ENCODE assay signal across 8 cellular contexts in genomic region chr7:55557666-55558188, GRCh38. TPM values are rescaled to one million over a fixed set of nuclear protein-coding genes. Genes with fewer than 3 reads are reported as not detected.
DNase-seq lines count a peak whose midpoint lies in the region; ATAC-seq and TF ChIP-seq lines count a peak whose summit lies in the region.

No MANE protein-coding gene starts in this region.

- DNase-seq in activated CD4-positive, alpha-beta T cell treated with anti-CD3 and anti-CD28 coated beads for 36 hours, result peak; percentile 61
- no peak for DNase-seq in activated CD4-positive, alpha-beta T cell treated with anti-CD3 and anti-CD28 coated beads, Interleukin-2, amount 10 ng/mL, durations not matched to agents 7 days and 5 days
- DNase-seq in NCI-H526 treated with DMSO at 0.1 percent for 48 hours (lab: John Stamatoyannopoulos, UW), result peak; percentile 78
- DNase-seq in progenitor cell of endocrine pancreas (ENCODE audit: low spot score, unreplicated experiment), result no peak
- DNase-seq in coronary artery (ENCODE audit: low spot score), result no peak
- DNase-seq in dorsolateral prefrontal cortex, result no peak
- DNase-seq in LoVo (ENCODE audit: low spot score), result no peak

- POLR2A ChIA-PET in activated CD4-positive, alpha-beta T cell treated with anti-CD3 and anti-CD28 coated beads for 36 hours (lab: Charles Lee), result interaction anchor here (1.0 to 1.8 kb wide), 2 partner anchors 12 to 24 kb away, joined by 4 to 5 read pairs; no protein-coding TSS in a partner anchor
- POLR2A ChIA-PET in activated CD4-positive, alpha-beta T cell treated with anti-CD3 and anti-CD28 coated beads, Interleukin-2, amount 10 ng/mL, durations not matched to agents 7 days and 5 days (lab: Charles Lee), result interaction anchor here (0.7 kb wide), 1 partner anchor 16 kb away, joined by 3 read pairs; no protein-coding TSS in a partner anchor

- no peaks in the 10 kb centered on the region for H3K27me3 Mint-ChIP-seq in activated CD4-positive, alpha-beta T cell treated with anti-CD3 and anti-CD28 coated beads for 36 hours
- no peaks in the 10 kb centered on the region for H3K27me3 Mint-ChIP-seq in activated CD4-positive, alpha-beta T cell treated with anti-CD3 and anti-CD28 coated beads, Interleukin-2, amount 10 ng/mL, durations not matched to agents 7 days and 5 days
- H3K27me3 Mint-ChIP-seq in progenitor cell of endocrine pancreas, result no peaks in the 10 kb centered on the region

- peak overlapping the region; percentile 22 for H3K4me3 Mint-ChIP-seq in activated CD4-positive, alpha-beta T cell treated with anti-CD3 and anti-CD28 coated beads for 36 hours
- H3K4me3 Mint-ChIP-seq in activated CD4-positive, alpha-beta T cell treated with anti-CD3 and anti-CD28 coated beads, Interleukin-2, amount 10 ng/mL, durations not matched to agents 7 days and 5 days, result no peak overlapping the region
- H3K4me3 Mint-ChIP-seq in progenitor cell of endocrine pancreas (ENCODE audit: low read depth), result no peak overlapping the region

- TF ChIP-seq CTCF in progenitor cell of endocrine pancreas (IDR thresholded peaks at IDR 0.05; ENCODE audit: unreplicated experiment), result no peak
- no peak for TF ChIP-seq CTCF in coronary artery (IDR thresholded peaks at IDR 0.05)
- no peak for TF ChIP-seq CTCF in dorsolateral prefrontal cortex (IDR thresholded peaks at IDR 0.05 in 54 of 56, conservative IDR thresholded peaks at IDR 0.05 in 2 of 56; ENCODE audit: low read depth in 1 of 56, partially characterized antibody in 56 of 56)

- H3K27ac Mint-ChIP-seq in activated CD4-positive, alpha-beta T cell treated with anti-CD3 and anti-CD28 coated beads for 36 hours, result peak overlapping the region; percentile 79
- H3K27ac Mint-ChIP-seq in activated CD4-positive, alpha-beta T cell treated with anti-CD3 and anti-CD28 coated beads, Interleukin-2, amount 10 ng/mL, durations not matched to agents 7 days and 5 days, result no peak overlapping the region
- H3K27ac Mint-ChIP-seq in progenitor cell of endocrine pancreas, result peak overlapping the region; percentile 77

- H3K27ac ChIP-seq in coronary artery (no peak overlapping the region), dorsolateral prefrontal cortex (no peak overlapping the region)

- no peaks in the 10 kb centered on the region for H3K9me3 Mint-ChIP-seq in activated CD4-positive, alpha-beta T cell treated with anti-CD3 and anti-CD28 coated beads for 36 hours (ENCODE audit: low read depth)
- no peaks in the 10 kb centered on the region for H3K9me3 Mint-ChIP-seq in activated CD4-positive, alpha-beta T cell treated with anti-CD3 and anti-CD28 coated beads, Interleukin-2, amount 10 ng/mL, durations not matched to agents 7 days and 5 days
- no peaks in the 10 kb centered on the region for H3K9me3 Mint-ChIP-seq in progenitor cell of endocrine pancreas (ENCODE audit: low read depth)

- H3K36me3 Mint-ChIP-seq in activated CD4-positive, alpha-beta T cell treated with anti-CD3 and anti-CD28 coated beads for 36 hours (ENCODE audit: low read depth), result peaks cover 39% of the 10 kb centered on the region
- peaks cover 39% of the 10 kb centered on the region for H3K36me3 Mint-ChIP-seq in activated CD4-positive, alpha-beta T cell treated with anti-CD3 and anti-CD28 coated beads, Interleukin-2, amount 10 ng/mL, durations not matched to agents 7 days and 5 days (ENCODE audit: low read depth)
- no peaks in the 10 kb centered on the region for H3K36me3 Mint-ChIP-seq in progenitor cell of endocrine pancreas (ENCODE audit: insufficient read depth)

- no peak overlapping the region for H3K4me3 ChIP-seq in coronary artery
- no peak overlapping the region for H3K4me3 ChIP-seq in dorsolateral prefrontal cortex

- intact Hi-C loops in activated CD4-positive, alpha-beta T cell treated with anti-CD3 and anti-CD28 coated beads for 36 hours (cut with DNase I, micrococcal nuclease), result loop anchor here (1.0 to 2.0 kb wide), 3 partner anchors 13 to 23 kb away; no protein-coding TSS in a partner anchor
- intact Hi-C loops in dorsolateral prefrontal cortex (cut with DNase I), result loop anchor here in 1 of 2 donors (10.0 kb wide), 1 partner anchor 123 kb away; no protein-coding TSS in a partner anchor

- H3K27me3 ChIP-seq in dorsolateral prefrontal cortex, result no peaks in the 10 kb centered on the region

- ATAC-seq in activated CD4-positive, alpha-beta T cell treated with anti-CD3 and anti-CD28 coated beads for 36 hours, result peak; percentile 69
- ATAC-seq in HG02571 (IDR thresholded peaks at IDR 0.05; ENCODE audit: unreplicated experiment), result peak; percentile 72

- peaks cover 91% of the 10 kb centered on the region for H3K4me1 Mint-ChIP-seq in activated CD4-positive, alpha-beta T cell treated with anti-CD3 and anti-CD28 coated beads for 36 hours
- H3K4me1 Mint-ChIP-seq in activated CD4-positive, alpha-beta T cell treated with anti-CD3 and anti-CD28 coated beads, Interleukin-2, amount 10 ng/mL, durations not matched to agents 7 days and 5 days, result peaks cover 76% of the 10 kb centered on the region
- peaks cover 35% of the 10 kb centered on the region for H3K4me1 Mint-ChIP-seq in progenitor cell of endocrine pancreas (ENCODE audit: low read depth)

- CTCF ChIA-PET in activated CD4-positive, alpha-beta T cell treated with anti-CD3 and anti-CD28 coated beads for 36 hours (lab: Charles Lee), result interaction anchor here (0.7 kb wide), 1 partner anchor 13 kb away, joined by 3 read pairs; no protein-coding TSS in a partner anchor
- CTCF ChIA-PET in activated CD4-positive, alpha-beta T cell treated with anti-CD3 and anti-CD28 coated beads, Interleukin-2, amount 10 ng/mL, durations not matched to agents 7 days and 5 days (lab: Charles Lee), result interaction anchor here (0.8 to 1.4 kb wide), 2 partner anchors 22 to 57 kb away, joined by 4 to 5 read pairs; no protein-coding TSS in a partner anchor

RNA-seq across cellular contexts. Expression of gene VOPP1, which starts 14.6 kb away (rescaled TPM):
- 10 to 100 TPM; 63.7 to 64.2 TPM for total RNA-seq in activated CD4-positive, alpha-beta T cell treated with anti-CD3 and anti-CD28 coated beads for 36 hours
- total RNA-seq in activated CD4-positive, alpha-beta T cell treated with anti-CD3 and anti-CD28 coated beads, Interleukin-2, amount 10 ng/mL, durations not matched to agents 7 days and 5 days, result 10 to 100 TPM; 74.5 to 77.2 TPM
- total RNA-seq in progenitor cell of endocrine pancreas (45.6 and 47.8 TPM in 2 replicates), dorsolateral prefrontal cortex (10 to 100 TPM; 43.2 to 95.6 (median 64.3) TPM)

Comparison
In these comparisons a context has a peak if more than half of its experiments do, and no peak if none do; other contexts are left out.
1. DNase-seq: peak in activated CD4-positive, alpha-beta T cell treated with anti-CD3 and anti-CD28 coated beads for 36 hours (single experiment) and NCI-H526 treated with DMSO at 0.1 percent for 48 hours (single experiment); none in activated CD4-positive, alpha-beta T cell treated with anti-CD3 and anti-CD28 coated beads, Interleukin-2, amount 10 ng/mL, durations not matched to agents 7 days and 5 days (single experiment), progenitor cell of endocrine pancreas (single experiment), coronary artery (single experiment), dorsolateral prefrontal cortex (0 of 10) and LoVo (single experiment).